5 cellular contexts compared by ENCODE assay signal in genomic region chr18:67701-68100, GRCh38. TPM values are rescaled to one million over a fixed set of nuclear protein-coding genes. Genes with fewer than 3 reads are reported as not detected.
"Had no signal": no experiment of that assay in that cellular context is flagged by ENCODE, and none has a peak within 500 bp of the region (broad histone marks: within the 10 kb centered on the region; RNA-seq: fewer than 3 reads in every experiment).

No MANE protein-coding gene starts in this region.

RNA-seq across cellular contexts. Expression of gene TUBB8B, which starts 18.3 kb away (rescaled TPM):
- total RNA-seq: GM23248, H4, HFFc6, HT1080, IMR-90 had no signal
- polyA plus RNA-seq: GM23248, IMR-90 had no signal
